ENCODE assay signal across 8 cellular contexts in the genomic region with DNA sequence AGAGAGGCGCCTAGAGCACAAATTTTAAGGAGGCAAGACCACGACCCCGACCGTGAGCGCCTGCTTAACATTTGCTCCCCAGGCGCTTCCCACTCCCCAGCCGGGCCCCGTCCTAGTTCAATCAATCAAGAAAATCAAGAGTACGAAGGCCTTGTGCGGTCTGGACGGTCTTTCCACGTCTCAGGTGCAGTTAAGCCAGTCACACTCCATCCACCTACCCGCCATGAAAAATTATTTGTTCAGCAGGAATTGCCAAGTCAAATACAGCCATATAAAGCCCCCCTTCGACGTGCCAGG. TPM values are rescaled to one million over a fixed set of nuclear protein-coding genes. Genes with fewer than 3 reads are reported as not detected.
DNase-seq lines count a peak whose midpoint lies in the region; ATAC-seq and TF ChIP-seq lines count a peak whose summit lies in the region.

No MANE protein-coding gene starts in this region.

- no peaks in the 10 kb centered on the region for H3K9me3 Mint-ChIP-seq in activated T-cell treated with anti-CD3 and anti-CD28 coated beads, Interleukin-2, amount 50 U/mL, for 4 hours

- peak overlapping the region; percentile 98 for H3K4me3 Mint-ChIP-seq in activated T-cell treated with anti-CD3 and anti-CD28 coated beads, Interleukin-2, amount 50 U/mL, for 4 hours

- TF ChIP-seq CTCF in VCaP (conservative IDR thresholded peaks at IDR 0.05), result no peak
- no peak for TF ChIP-seq CTCF in retinal pigment epithelial cell (conservative IDR thresholded peaks at IDR 0.05; ENCODE audit: low read depth, low read length)

- no peaks in the 10 kb centered on the region for H3K36me3 Mint-ChIP-seq in activated T-cell treated with anti-CD3 and anti-CD28 coated beads, Interleukin-2, amount 50 U/mL, for 4 hours (ENCODE audit: insufficient read depth)

- H3K27ac ChIP-seq in VCaP, result peak overlapping the region; percentile 98

- H3K4me3 ChIP-seq in retinal pigment epithelial cell (ENCODE audit: low read length), result peak overlapping the region; percentile 70

- no peak for DNase-seq in activated T-cell treated with anti-CD3 and anti-CD28 coated beads, Interleukin-2, amount 50 U/mL, for 4 hours
- no peak for DNase-seq in activated T-cell treated with anti-CD3 and anti-CD28 coated beads, Interleukin-2, amount 50 U/mL, for 1 hour
- no peak for DNase-seq in Right ventricle myocardium superior
- no peak for DNase-seq in retinal pigment epithelial cell (ENCODE audit: low read depth)
- no peak for DNase-seq in GM19240 (ENCODE audit: insufficient read length, low spot score)
- no peak for DNase-seq in NCI-H1048 (lab: John Stamatoyannopoulos, UW)

- intact Hi-C loops in Right ventricle myocardium superior (cut with DNase I), result no loop called here

- peaks cover 22% of the 10 kb centered on the region for H3K4me1 Mint-ChIP-seq in activated T-cell treated with anti-CD3 and anti-CD28 coated beads, Interleukin-2, amount 50 U/mL, for 4 hours (ENCODE audit: low read depth)

- peak; percentile 3 to 9 for ATAC-seq in activated T-cell treated with anti-CD3 and anti-CD28 coated beads, Interleukin-2, amount 50 U/mL, for 4 hours
- ATAC-seq in Right ventricle myocardium superior (ENCODE audit: poor library complexity), result peak; percentile 34
- ATAC-seq in HG03280 (IDR thresholded peaks at IDR 0.05; ENCODE audit: unreplicated experiment), result no peak

- H3K27me3 Mint-ChIP-seq in activated T-cell treated with anti-CD3 and anti-CD28 coated beads, Interleukin-2, amount 50 U/mL, for 4 hours (ENCODE audit: low read depth), result no peaks in the 10 kb centered on the region

RNA-seq across cellular contexts. Expression of a gene that starts 0.6 kb away (rescaled TPM):
- 10 to 100 TPM; 37.1 to 43.2 (median 42.2) TPM for total RNA-seq in activated T-cell treated with anti-CD3 and anti-CD28 coated beads, Interleukin-2, amount 50 U/mL, for 4 hours
- total RNA-seq in Right ventricle myocardium superior, result 5.1 TPM

RNA-seq across cellular contexts. Expression of a gene that starts 11.9 kb away (rescaled TPM):
- 1,000 to 10,000 TPM; 2,303 to 2,539 (median 2,513) TPM for total RNA-seq in activated T-cell treated with anti-CD3 and anti-CD28 coated beads, Interleukin-2, amount 50 U/mL, for 4 hours
- 966 TPM for total RNA-seq in Right ventricle myocardium superior

RNA-seq across cellular contexts. Expression of a gene that starts 22.3 kb away (rescaled TPM):
- 100 to 1,000 TPM; 294 to 316 (median 301) TPM for total RNA-seq in activated T-cell treated with anti-CD3 and anti-CD28 coated beads, Interleukin-2, amount 50 U/mL, for 4 hours
- 112 TPM for total RNA-seq in Right ventricle myocardium superior

RNA-seq across cellular contexts. Expression of a gene that starts 22.5 kb away (rescaled TPM):
- 10 to 100 TPM; 53.8 to 55.0 (median 54.6) TPM for total RNA-seq in activated T-cell treated with anti-CD3 and anti-CD28 coated beads, Interleukin-2, amount 50 U/mL, for 4 hours
- 9.4 TPM for total RNA-seq in Right ventricle myocardium superior

RNA-seq across cellular contexts. Expression of a gene that starts 36.9 kb away (rescaled TPM):
- 10 to 100 TPM; 17.0 to 18.9 (median 17.3) TPM for total RNA-seq in activated T-cell treated with anti-CD3 and anti-CD28 coated beads, Interleukin-2, amount 50 U/mL, for 4 hours
- total RNA-seq in Right ventricle myocardium superior, result 6.1 TPM
